In the genomic region with DNA sequence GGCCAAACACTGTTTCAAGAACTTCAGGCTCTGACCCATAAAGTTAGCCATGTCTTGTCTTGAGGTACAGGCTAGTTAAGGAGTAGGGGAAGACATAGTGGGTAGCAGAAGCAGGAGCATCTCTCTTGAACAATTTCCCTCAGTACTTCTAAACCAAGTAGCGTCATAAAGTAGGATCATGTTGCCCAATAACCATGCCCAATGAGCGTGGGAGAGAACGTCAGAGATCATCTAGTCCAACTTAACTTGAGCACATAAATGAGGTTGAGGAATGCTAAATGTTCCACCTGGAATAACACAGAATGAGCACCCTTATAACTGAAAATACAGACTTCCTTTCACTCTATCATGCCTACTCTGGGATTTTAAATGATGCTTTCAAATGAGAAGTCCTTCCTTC, we compare ENCODE assay signal across 25 cellular contexts.
DNase-seq lines count a peak whose midpoint lies in the region; ATAC-seq, FAIRE-seq and TF ChIP-seq lines count a peak whose summit lies in the region.
"Had no signal": no experiment of that assay in that cellular context is flagged by ENCODE, and none has a peak within 500 bp of the region (broad histone marks: within the 10 kb centered on the region; RNA-seq: fewer than 3 reads in every experiment).

No MANE protein-coding gene starts in this region.

- H3K4me3 Mint-ChIP-seq in central memory CD8-positive, alpha-beta T cell, result no peak overlapping the region
- no peak overlapping the region for H3K4me3 Mint-ChIP-seq in activated T-helper 17 cell treated with anti-CD3 and anti-CD28 coated beads, Interleukin-2, amount 50 U/mL, for 72 hours
- H3K4me3 Mint-ChIP-seq: B cell; CD4-positive, CD25-positive, alpha-beta regulatory T cell; CD8-positive, alpha-beta memory T cell; HFFc6 had no signal

- no peak for ATAC-seq in central memory CD8-positive, alpha-beta T cell (replicated peaks; ENCODE audit: extremely low read depth, poor library complexity, severe bottlenecking)
- ATAC-seq in activated T-helper 17 cell treated with anti-CD3 and anti-CD28 coated beads, Interleukin-2, amount 50 U/mL, for 72 hours (replicated peaks), result no peak
- ATAC-seq: GM12878 had no signal

- H4K20me1 ChIP-seq in GM23248 (ENCODE audit: insufficient read depth), result no peaks in the 10 kb centered on the region
- H4K20me1 ChIP-seq: BLaER1 had no signal

- no peaks in the 10 kb centered on the region for H3K27me3 ChIP-seq in neutrophil
- no peaks in the 10 kb centered on the region; the same call in 1 of the 2 replicates for H3K27me3 ChIP-seq in GM23248 (replicated peaks; ENCODE audit: insufficient read depth)
- H3K27me3 ChIP-seq: BLaER1 had no signal

- in situ Hi-C loops in GM23248 (cut with MboI), result no loop called here

- H3K36me3 Mint-ChIP-seq in central memory CD8-positive, alpha-beta T cell (ENCODE audit: insufficient read depth), result peaks cover 59% of the 10 kb centered on the region
- H3K36me3 Mint-ChIP-seq in activated T-helper 17 cell treated with anti-CD3 and anti-CD28 coated beads, Interleukin-2, amount 50 U/mL, for 72 hours (ENCODE audit: low read depth), result no peaks in the 10 kb centered on the region
- H3K36me3 Mint-ChIP-seq: CD4-positive, CD25-positive, alpha-beta regulatory T cell had no signal

- H3K79me2 ChIP-seq in GM23248 (ENCODE audit: insufficient read depth), result no peaks in the 10 kb centered on the region

- no peak overlapping the region for H2AFZ ChIP-seq in GM23248

- no peaks in the 10 kb centered on the region for H3K9me3 Mint-ChIP-seq in central memory CD8-positive, alpha-beta T cell
- H3K9me3 Mint-ChIP-seq in activated T-helper 17 cell treated with anti-CD3 and anti-CD28 coated beads, Interleukin-2, amount 50 U/mL, for 72 hours, result no peaks in the 10 kb centered on the region
- H3K9me3 Mint-ChIP-seq: CD8-positive, alpha-beta memory T cell; HFFc6 had no signal

- H3K27ac Mint-ChIP-seq in central memory CD8-positive, alpha-beta T cell (ENCODE audit: low read depth), result peak overlapping the region; percentile 17
- no peak overlapping the region for H3K27ac Mint-ChIP-seq in activated T-helper 17 cell treated with anti-CD3 and anti-CD28 coated beads, Interleukin-2, amount 50 U/mL, for 72 hours
- H3K27ac Mint-ChIP-seq: B cell; CD4-positive, CD25-positive, alpha-beta regulatory T cell; HFFc6 had no signal

- TF ChIP-seq CTCF in neutrophil (IDR thresholded peaks at IDR 0.05), result no peak

- H3K9me3 ChIP-seq in neutrophil (no peaks in the 10 kb centered on the region), GM23248 (ENCODE audit: low read depth) (no peaks in the 10 kb centered on the region)
- H3K9me3 ChIP-seq: BLaER1, HAP-1 had no signal

- H3K9ac ChIP-seq in GM23248, result no peak overlapping the region
- H3K9ac ChIP-seq: BLaER1 had no signal

- H3F3A ChIP-seq in GM23248 (ENCODE audit: insufficient read depth), result no peaks in the 10 kb centered on the region

- H3K4me1 ChIP-seq in neutrophil (ENCODE audit: control insufficient read depth in 1 of 2, insufficient read depth in 1 of 2, low read depth in 1 of 2, low read length in 1 of 2) (peaks cover 50 to 64% of the 10 kb centered on the region in 2 experiments), GM23248 (ENCODE audit: insufficient read depth) (no peaks in the 10 kb centered on the region)
- H3K4me1 ChIP-seq: BLaER1, HAP-1 had no signal

- WGBS in GM23248 (ENCODE audit: low coverage in 1 of 2, low lambda C conversion rate in 2 of 2, missing lambda C conversion rate in 2 of 2), 2 experiments, result 64 to 74% methylated on average over 3 of the region's 3 CpGs

- H3K27ac ChIP-seq in neutrophil (peak overlapping the region; percentile 93), GM23248 (no peak overlapping the region)
- H3K27ac ChIP-seq: 22Rv1, BLaER1, C4-2B had no signal

- H3K36me3 ChIP-seq in neutrophil (peaks cover 55% of the 10 kb centered on the region), GM23248 (ENCODE audit: low read depth) (no peaks in the 10 kb centered on the region)
- H3K36me3 ChIP-seq: BLaER1, HAP-1 had no signal

- no peaks in the 10 kb centered on the region for H3K27me3 Mint-ChIP-seq in central memory CD8-positive, alpha-beta T cell
- H3K27me3 Mint-ChIP-seq in activated T-helper 17 cell treated with anti-CD3 and anti-CD28 coated beads, Interleukin-2, amount 50 U/mL, for 72 hours, result peaks cover 14% of the 10 kb centered on the region

- peak; percentile 81 for DNase-seq in NCI-H510A treated with DMSO at 0.1 percent for 48 hours (lab: John Stamatoyannopoulos, UW)
- DNase-seq in NCI-H510A (lab: John Stamatoyannopoulos, UW), result no peak
- DNase-seq in central memory CD8-positive, alpha-beta T cell (ENCODE audit: low spot score in 2 of 2), result no peak
- no peak for DNase-seq in GM23248
- DNase-seq in urothelium cell line (ENCODE audit: low spot score), result no peak
- DNase-seq: CD4-positive, CD25-positive, alpha-beta regulatory T cell; CD8-positive, alpha-beta memory T cell; DMS 273 treated with DMSO at 0.1 percent for 48 hours; DMS79; EL; GDM1; GOT3; HFFc6 had no signal

- FAIRE-seq in urothelium cell line (lab: Jason Lieb, UNC), result no peak
- FAIRE-seq: A204.1, D721Med, GM12878, GM19239, H54 had no signal

- no peak overlapping the region for H3K4me2 ChIP-seq in GM23248 (ENCODE audit: unreplicated experiment)
- H3K4me2 ChIP-seq: BLaER1 had no signal

- H3K4me1 Mint-ChIP-seq in central memory CD8-positive, alpha-beta T cell, result peaks cover 25% of the 10 kb centered on the region
- no peaks in the 10 kb centered on the region for H3K4me1 Mint-ChIP-seq in activated T-helper 17 cell treated with anti-CD3 and anti-CD28 coated beads, Interleukin-2, amount 50 U/mL, for 72 hours
- H3K4me1 Mint-ChIP-seq: B cell; CD4-positive, CD25-positive, alpha-beta regulatory T cell; CD8-positive, alpha-beta memory T cell had no signal

- no peaks in the 10 kb centered on the region for H3K9me2 ChIP-seq in GM23248 (ENCODE audit: insufficient read depth)

- H3K4me3 ChIP-seq in neutrophil (ENCODE audit: low read depth in 1 of 2, low read length in 1 of 2) (peak overlapping the region in 1 of 2 experiments; percentile 58), GM23248 (no peak overlapping the region)
- H3K4me3 ChIP-seq: BLaER1, GM12878, HAP-1 had no signal
